ENCODE assay signal across 8 cellular contexts in the genomic region with DNA sequence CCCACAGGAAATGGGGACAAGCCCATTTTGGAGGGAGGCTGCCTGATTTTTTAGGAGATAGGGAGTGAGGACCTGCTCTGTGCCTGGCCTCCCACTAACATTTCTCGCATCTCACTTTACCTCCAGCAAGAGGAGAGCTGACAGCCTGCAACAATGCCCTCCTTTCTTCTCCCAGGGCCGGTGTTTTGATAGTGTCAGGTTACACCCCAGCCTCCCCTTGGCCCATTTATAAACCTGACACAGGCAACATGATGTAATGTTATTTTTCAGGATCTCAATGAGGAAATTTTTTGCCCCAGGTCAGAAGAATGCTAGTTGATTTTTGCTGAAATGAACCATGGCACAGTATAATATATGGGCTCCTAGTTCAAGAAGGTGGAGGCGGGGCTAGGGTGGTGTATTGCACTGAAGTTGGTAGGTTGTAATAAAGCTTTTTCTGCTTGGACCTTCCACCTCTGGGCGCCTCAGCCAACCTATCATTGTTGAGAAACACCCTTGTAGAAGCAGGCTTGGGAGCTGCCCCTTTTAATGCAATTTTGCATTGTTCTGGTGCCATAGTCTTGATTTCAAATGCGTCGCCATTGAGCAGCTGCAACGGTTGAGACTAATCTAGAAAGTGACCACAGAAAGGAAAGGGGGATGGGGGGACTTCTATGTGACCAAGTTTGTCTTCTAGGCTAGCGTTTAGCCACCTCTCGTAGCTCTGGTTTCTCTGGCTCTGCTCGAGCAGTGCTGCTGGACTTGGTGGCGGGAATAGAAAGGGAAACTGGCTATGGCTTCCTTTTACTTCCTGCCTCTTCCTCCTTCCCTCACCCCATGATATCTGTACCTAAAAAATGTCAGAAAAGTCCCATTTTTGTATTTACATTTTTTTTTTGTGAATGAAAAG. TPM values are rescaled to one million over a fixed set of nuclear protein-coding genes. Genes with fewer than 3 reads are reported as not detected.
DNase-seq lines count a peak whose midpoint lies in the region; ATAC-seq and TF ChIP-seq lines count a peak whose summit lies in the region.

No MANE protein-coding gene starts in this region.

- no peaks in the 10 kb centered on the region for H3K4me1 Mint-ChIP-seq in activated T-cell treated with anti-CD3 and anti-CD28 coated beads, Interleukin-2, amount 50 U/mL, for 24 hours (ENCODE audit: low read depth)

- H3K9me3 Mint-ChIP-seq in activated T-cell treated with anti-CD3 and anti-CD28 coated beads, Interleukin-2, amount 50 U/mL, for 24 hours, result no peaks in the 10 kb centered on the region

- H3K36me3 Mint-ChIP-seq in activated T-cell treated with anti-CD3 and anti-CD28 coated beads, Interleukin-2, amount 50 U/mL, for 24 hours (ENCODE audit: low read depth), result no peaks in the 10 kb centered on the region

- ATAC-seq in omental fat pad (ENCODE audit: low FRiP score), result peak; percentile 60
- no peak for ATAC-seq in GM18870 (IDR thresholded peaks at IDR 0.05; ENCODE audit: unreplicated experiment)
- ATAC-seq in activated CD4-positive, CD25-positive, alpha-beta regulatory T cell treated with anti-CD3 and anti-CD28 coated beads, Interleukin-2, amount 50 U/mL, for 24 hours, result no peak
- ATAC-seq in HG02840 (IDR thresholded peaks at IDR 0.05; ENCODE audit: low FRiP score, unreplicated experiment), result no peak

- no peak overlapping the region for H3K27ac Mint-ChIP-seq in activated T-cell treated with anti-CD3 and anti-CD28 coated beads, Interleukin-2, amount 50 U/mL, for 24 hours

- H3K4me3 ChIP-seq in epithelial cell of proximal tubule (ENCODE audit: low read depth, low read length), result no peak overlapping the region

- peak; percentile 84 for DNase-seq in ELF-1 (ENCODE audit: low read depth, low spot score)
- peak; percentile 77 for DNase-seq in NCI-H460 (ENCODE audit: extremely low read depth, low read depth)
- DNase-seq in epithelial cell of proximal tubule (ENCODE audit: low read depth), result peak; percentile 54
- no peak for DNase-seq in omental fat pad (ENCODE audit: low spot score)
- DNase-seq in activated T-cell treated with anti-CD3 and anti-CD28 coated beads, Interleukin-2, amount 50 U/mL, for 24 hours, result no peak

- H3K4me3 Mint-ChIP-seq in activated T-cell treated with anti-CD3 and anti-CD28 coated beads, Interleukin-2, amount 50 U/mL, for 24 hours, result no peak overlapping the region

- TF ChIP-seq CTCF in epithelial cell of proximal tubule (conservative IDR thresholded peaks at IDR 0.05; ENCODE audit: low read depth, low read length) (no peak), omental fat pad (IDR thresholded peaks at IDR 0.05) (no peak)

- H3K27me3 Mint-ChIP-seq in activated T-cell treated with anti-CD3 and anti-CD28 coated beads, Interleukin-2, amount 50 U/mL, for 24 hours, result no peaks in the 10 kb centered on the region

RNA-seq across cellular contexts. Expression of a gene that starts 53.0 kb away (rescaled TPM):
- 78.0 and 84.8 TPM in 2 replicates for total RNA-seq in NCI-H460 (2014; rRNA removed; shearing (Covaris generic))
- 39.8 and 47.6 TPM in 2 replicates for polyA plus RNA-seq in NCI-H460 (2014; cell fraction: nucleus; rRNA removed)
- total RNA-seq in epithelial cell of proximal tubule, result 3.0 and 4.4 TPM in 2 replicates
- 10 to 100 TPM; 33.3 to 61.8 (median 56.2) TPM for total RNA-seq in omental fat pad

Comparison
In these comparisons a context has a peak if more than half of its experiments do, and no peak if none do; other contexts are left out.
1. DNase-seq: peak in ELF-1 (single experiment), NCI-H460 (single experiment) and epithelial cell of proximal tubule (single experiment); none in omental fat pad (single experiment) and activated T-cell treated with anti-CD3 and anti-CD28 coated beads, Interleukin-2, amount 50 U/mL, for 24 hours (single experiment).